ENCODE assay signal across 18 cellular contexts in the genomic region with DNA sequence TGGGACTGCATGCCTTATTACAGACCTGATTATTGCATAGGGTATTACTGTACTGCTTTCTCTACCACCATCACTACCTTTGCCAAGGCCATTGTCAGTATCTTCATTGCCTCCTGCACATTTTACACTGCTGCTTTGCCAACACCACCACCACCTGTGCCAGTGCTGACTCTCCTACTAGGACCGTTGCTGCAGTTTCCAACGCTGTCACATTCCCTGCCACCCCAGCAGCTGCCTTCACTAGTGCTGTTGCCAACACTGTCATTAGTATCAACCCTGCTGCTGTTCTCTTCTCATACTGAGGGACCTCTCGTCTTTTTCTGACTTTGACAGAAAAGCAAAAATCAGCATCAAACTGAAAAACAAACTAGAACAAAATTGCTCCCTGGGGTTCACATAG.
DNase-seq lines count a peak whose midpoint lies in the region; ATAC-seq and FAIRE-seq lines count a peak whose summit lies in the region.
"Had no signal": no experiment of that assay in that cellular context is flagged by ENCODE, and none has a peak within 500 bp of the region (broad histone marks: within the 10 kb centered on the region; RNA-seq: fewer than 3 reads in every experiment).

No MANE protein-coding gene starts in this region.

- no peak overlapping the region for H3K4me3 ChIP-seq in neuronal stem cell (ENCODE audit: low read length in 2 of 2)
- H3K4me3 ChIP-seq: HAP-1 had no signal

- H4K91ac ChIP-seq in neuronal stem cell (ENCODE audit: low read depth, low read length, poor library complexity), result no peak overlapping the region

- H3K27ac ChIP-seq in neuronal stem cell (replicated peaks; ENCODE audit: low read length), result no peak overlapping the region

- WGBS in neuronal stem cell (ENCODE audit: extremely low coverage in 2 of 2, insufficient read length in 2 of 2, insufficient replicate concordance in 1 of 2), 2 donors, result no CpG with 5 or more reads among the region's 3 CpGs

- H3K4ac ChIP-seq in neuronal stem cell (ENCODE audit: low read length), result no peak overlapping the region

- H3K4me2 ChIP-seq in neuronal stem cell (ENCODE audit: insufficient read depth, low read length, poor library complexity, severe bottlenecking), result no peak overlapping the region

- no peak overlapping the region for H2BK15ac ChIP-seq in neuronal stem cell (ENCODE audit: low read length)

- H2BK5ac ChIP-seq in neuronal stem cell (ENCODE audit: low read length), result no peak overlapping the region

- H4K8ac ChIP-seq in neuronal stem cell (ENCODE audit: low read depth, low read length), result peak overlapping the region; percentile 70

- no peak overlapping the region for H3K9ac ChIP-seq in neuronal stem cell (ENCODE audit: low read depth, low read length, poor library complexity)

- H2AFZ ChIP-seq in neuronal stem cell (ENCODE audit: low read length), result no peak overlapping the region

- H3K14ac ChIP-seq in neuronal stem cell (ENCODE audit: low read length), result no peak overlapping the region

- peak; percentile 12 for FAIRE-seq in GM18507 (lab: Jason Lieb, UNC)

- intact Hi-C loops in left cardiac atrium (cut with DNase I) (loop anchor here in 1 of 2 donors (10.0 kb wide), 1 partner anchor 387 kb away; no protein-coding TSS in a partner anchor), left colon (cut with DNase I, micrococcal nuclease) (no loop called here)

- no peaks in the 10 kb centered on the region for H3K27me3 ChIP-seq in neuronal stem cell (ENCODE audit: control insufficient read depth in 3 of 3, insufficient read depth in 3 of 3, low read depth in 1 of 3, low read length in 3 of 3)

- H3K4me1 ChIP-seq in neuronal stem cell (ENCODE audit: control insufficient read depth in 2 of 2, insufficient read depth in 1 of 2, low read depth in 1 of 2, low read length in 2 of 2), result no peaks in the 10 kb centered on the region
- H3K4me1 ChIP-seq: HAP-1 had no signal

- no peak for DNase-seq in GM18507 (ENCODE audit: extremely low spot score, insufficient read length, low read depth)
- peak; percentile 9 for DNase-seq in NCI-H446 treated with DMSO at 0.1 percent for 48 hours (lab: John Stamatoyannopoulos, UW)
- DNase-seq in left cardiac atrium, result peak; percentile 22
- DNase-seq in neuronal stem cell (ENCODE audit: low spot score), result no peak
- DNase-seq in left colon, result no peak
- no peak for DNase-seq in activated naive CD4-positive, alpha-beta T cell treated with anti-CD3 and anti-CD28 coated beads, Interleukin-2, amount 50 U/mL, for 16 hours
- DNase-seq: C1 segment of cervical spinal cord; CD8-positive, alpha-beta memory T cell; DMS79 treated with DMSO at 0.1 percent for 48 hours; KG1; NCI-H1417; NCI-H2029; NCI-H2171; OCI-M1; SIG-M5 had no signal

- no peaks in the 10 kb centered on the region for H3K9me3 ChIP-seq in neuronal stem cell (replicated peaks in 1 of 2; ENCODE audit: control insufficient read depth in 2 of 2, insufficient read depth in 1 of 2, low read depth in 1 of 2, low read length in 2 of 2)
- H3K9me3 ChIP-seq: HAP-1 had no signal

- no peaks in the 10 kb centered on the region for H3K79me1 ChIP-seq in neuronal stem cell (ENCODE audit: low read depth, low read length)

- H2BK120ac ChIP-seq in neuronal stem cell (ENCODE audit: low read depth, low read length), result no peak overlapping the region

- H2BK12ac ChIP-seq in neuronal stem cell (ENCODE audit: low read length), result no peak overlapping the region

- peak; percentile 65 to 79 for ATAC-seq in left cardiac atrium
- no peak for ATAC-seq in left colon
- ATAC-seq in GM18517 (IDR thresholded peaks at IDR 0.05; ENCODE audit: unreplicated experiment), result no peak
- ATAC-seq: SK-N-SH treated with all-trans-retinoic acid at 6 μM for 48 hours had no signal

- no peak overlapping the region for H3K23ac ChIP-seq in neuronal stem cell (ENCODE audit: low read depth, low read length, poor library complexity)

- no peak overlapping the region for H2AK5ac ChIP-seq in neuronal stem cell (ENCODE audit: low read depth, low read length)

- H3K18ac ChIP-seq in neuronal stem cell (ENCODE audit: low read length), result peak overlapping the region; percentile 11

- H3K36me3 ChIP-seq in neuronal stem cell (replicated peaks in 1 of 2; ENCODE audit: control insufficient read depth in 2 of 2, insufficient read depth in 2 of 2, low read length in 2 of 2), result no peaks in the 10 kb centered on the region
- H3K36me3 ChIP-seq: HAP-1 had no signal

Comparison
In these comparisons a context has a peak if more than half of its experiments do, and no peak if none do; other contexts are left out.
1. DNase-seq: peak in NCI-H446 treated with DMSO at 0.1 percent for 48 hours (single experiment) and left cardiac atrium (single experiment); none in GM18507 (single experiment), neuronal stem cell (single experiment), left colon (0 of 2) and activated naive CD4-positive, alpha-beta T cell treated with anti-CD3 and anti-CD28 coated beads, Interleukin-2, amount 50 U/mL, for 16 hours (single experiment).
2. ATAC-seq: peak in left cardiac atrium (2 of 2); none in left colon (single experiment) and GM18517 (single experiment).